ENCODE assay signal across 12 cellular contexts in genomic region chr7:76568742-76569141, GRCh38. TPM values are rescaled to one million over a fixed set of nuclear protein-coding genes. Genes with fewer than 3 reads are reported as not detected.
DNase-seq lines count a peak whose midpoint lies in the region; TF ChIP-seq lines count a peak whose summit lies in the region.
"Not testable (repeated sequence)": the region's sequence is repeated elsewhere in the genome, so short reads cannot be mapped to it uniquely, and the experiment has no call there.
"Had no signal": no experiment of that assay in that cellular context is flagged by ENCODE, and none has a peak within 500 bp of the region (broad histone marks: within the 10 kb centered on the region; RNA-seq: fewer than 3 reads in every experiment).

No MANE protein-coding gene starts in this region.

- DNase-seq in EH (ENCODE audit: low read depth) (peak; percentile 64), NCI-H748 (lab: John Stamatoyannopoulos, UW; ENCODE audit: unreplicated experiment) (peak; percentile 20), SW480 (ENCODE audit: low spot score) (peak; percentile 68), choroid plexus epithelial cell (ENCODE audit: low read depth) (peak; percentile 63), fibroblast of the aortic adventitia (ENCODE audit: low read depth) (peak; percentile 56), lung microvascular endothelial cell (ENCODE audit: low read depth in 2 of 2) (peak; percentile 61 to 63)

- H3K4me3 ChIP-seq in choroid plexus epithelial cell (ENCODE audit: low read depth, low read length); fibroblast of the aortic adventitia (ENCODE audit: low read depth, low read length): not testable (repeated sequence)

- not testable (repeated sequence) for TF ChIP-seq RAD21 in Ishikawa (IDR thresholded peaks at IDR 0.05; ENCODE audit: low read depth)

- not testable (repeated sequence) for TF ChIP-seq CTCF in choroid plexus epithelial cell (conservative IDR thresholded peaks at IDR 0.05; ENCODE audit: low read depth, low read length); fibroblast of the aortic adventitia (IDR thresholded peaks at IDR 0.05; ENCODE audit: insufficient read depth, low read length)

- TF ChIP-seq EP300 in Ishikawa (IDR thresholded peaks at IDR 0.05; ENCODE audit: borderline replicate concordance), result not testable (repeated sequence)

TF ChIP-seq in Ishikawa, 13 proteins besides CTCF, POLR2A, EP300 and RAD21:
- TF ChIP-seq NFIC (IDR thresholded peaks at IDR 0.05), result peak; percentile 52
- TF ChIP-seq TEAD4 (IDR thresholded peaks at IDR 0.05), result peak; percentile 46; the same call in 1 of the 2 replicates

RNA-seq across cellular contexts. Expression of gene SPDYE16, which starts 25.6 kb away (rescaled TPM):
- total RNA-seq in fibroblast of the aortic adventitia (ENCODE audit: low replicate concordance), result 0.09 and 0.33 TPM in 2 replicates
- total RNA-seq in lung microvascular endothelial cell, result not detected in 2 replicates
- total RNA-seq: activated CD4-positive, alpha-beta T cell treated with anti-CD3 and anti-CD28 coated beads, Interleukin-2, amount 10 ng/mL, durations not matched to agents 24 days and 14 days; fibroblast of villous mesenchyme; smooth muscle cell; urinary bladder had no signal

RNA-seq across cellular contexts. Expression of gene POMZP3, which starts 58.3 kb away (rescaled TPM):
- 7.7 and 9.6 TPM in 2 replicates for total RNA-seq in fibroblast of the aortic adventitia (ENCODE audit: low replicate concordance)
- 1.7 and 3.8 TPM in 2 replicates for total RNA-seq in lung microvascular endothelial cell

RNA-seq across cellular contexts. Expression of gene UPK3B, which starts 58.4 kb away (rescaled TPM):
- total RNA-seq in fibroblast of the aortic adventitia (ENCODE audit: low replicate concordance) (0.16 and 0.18 TPM in 2 replicates), lung microvascular endothelial cell (under 0.01 TPM in 2 replicates)
- total RNA-seq: K562, smooth muscle cell had no signal
